Comparison of ENCODE assay signal across 11 cellular contexts in the genomic region with DNA sequence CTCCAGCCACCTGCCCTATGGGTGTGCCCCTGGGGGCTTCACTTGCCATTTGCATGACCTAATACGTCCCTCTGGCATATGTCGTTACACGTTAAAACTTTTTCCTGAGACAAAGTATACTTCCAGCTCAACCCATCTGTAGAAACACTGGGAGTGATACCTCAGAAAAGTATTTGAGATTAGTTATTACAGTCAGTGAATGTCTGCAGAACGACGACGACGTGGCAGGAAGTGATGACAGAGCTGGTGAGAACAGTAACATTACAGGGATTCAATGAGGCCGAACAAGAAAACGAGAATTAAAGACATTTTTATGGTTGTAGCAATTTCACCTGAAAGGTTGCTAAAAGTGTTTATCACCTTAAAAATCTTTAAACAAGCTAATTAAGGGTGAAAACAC.
"Had no signal": no experiment of that assay in that cellular context is flagged by ENCODE, and none has a peak within 500 bp of the region (broad histone marks: within the 10 kb centered on the region; RNA-seq: fewer than 3 reads in every experiment).

No MANE protein-coding gene starts in this region.

- FAIRE-seq: urothelium cell line had no signal

- H3K4me1 ChIP-seq: breast epithelium, parathyroid adenoma had no signal

- H3K27ac ChIP-seq: breast epithelium, parathyroid adenoma, SK-N-MC had no signal

- H3K9me3 ChIP-seq: breast epithelium, stomach had no signal

- H3K4me3 ChIP-seq: breast epithelium, SK-N-MC, skin epidermis, stomach had no signal

- DNase-seq: activated CD4-positive, alpha-beta T cell treated with anti-CD3 and anti-CD28 coated beads, Interleukin-2, amount 50 U/mL, for 1 hour; amygdala; midbrain; naive B cell; stimulated activated CD4-positive, alpha-beta T cell treated with anti-CD3 and anti-CD28 coated beads, Interleukin-4, amount 100 ng/mL, for 4 hours; stomach had no signal

- H3K27me3 ChIP-seq: breast epithelium, stomach had no signal

- H3K36me3 ChIP-seq: breast epithelium, stomach had no signal
